In the genomic region with DNA sequence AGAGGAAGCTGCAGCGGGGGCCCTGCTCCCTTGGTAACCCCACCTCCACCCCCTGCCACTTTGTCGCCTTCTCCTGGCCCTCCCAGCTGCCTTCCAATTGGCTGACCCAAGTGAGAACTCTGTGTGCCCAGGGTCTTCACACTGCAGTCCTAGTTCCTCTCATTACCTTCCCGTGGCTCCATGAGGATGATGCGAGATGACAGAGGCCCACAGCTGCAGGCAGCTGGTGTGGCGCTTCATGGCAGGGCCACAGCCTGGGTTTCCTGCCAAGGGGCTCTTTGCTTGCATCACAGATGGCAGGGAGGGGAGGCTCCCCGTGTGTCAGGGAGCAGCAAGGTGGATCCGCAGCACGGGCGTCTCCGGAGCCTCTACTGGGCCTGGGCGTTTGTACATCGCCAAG, we compare ENCODE assay signal across 17 cellular contexts. TPM values are rescaled to one million over a fixed set of nuclear protein-coding genes. Genes with fewer than 3 reads are reported as not detected.
DNase-seq lines count a peak whose midpoint lies in the region; ATAC-seq, FAIRE-seq and TF ChIP-seq lines count a peak whose summit lies in the region.
"Had no signal": no experiment of that assay in that cellular context is flagged by ENCODE, and none has a peak within 500 bp of the region (broad histone marks: within the 10 kb centered on the region; RNA-seq: fewer than 3 reads in every experiment).

No MANE protein-coding gene starts in this region.

- H2BK5ac ChIP-seq in IMR-90 (ENCODE audit: low read depth, low read length, poor library complexity, severe bottlenecking): no peak overlapping the region

- no peaks in the 10 kb centered on the region for H3K27me3 Mint-ChIP-seq in CD4-positive, alpha-beta T cell
- H3K27me3 Mint-ChIP-seq in osteocyte (ENCODE audit: unreplicated experiment): no peaks in the 10 kb centered on the region

- intact Hi-C loops in CD4-positive, alpha-beta T cell (cut with DNase I, micrococcal nuclease): no loop called here
- intact Hi-C loops in IMR-90 (cut with micrococcal nuclease): no loop called here
- intact Hi-C loops in GM12878 (cut with micrococcal nuclease; ENCODE audit: unreplicated experiment): no loop called here
- intact Hi-C loops in heart right ventricle (cut with DNase I): no loop called here
- intact Hi-C loops in left lung (cut with DNase I): no loop called here

- H3K9ac ChIP-seq in IMR-90 (ENCODE audit: low read depth, low read length) (no peak overlapping the region), GM12878 (ENCODE audit: control insufficient read depth, insufficient read depth, low read length) (no peak overlapping the region)

- no peak overlapping the region for H3K14ac ChIP-seq in IMR-90 (replicated peaks; ENCODE audit: low read depth, low read length)

- no peak overlapping the region for H2AK5ac ChIP-seq in IMR-90 (ENCODE audit: low read depth, low read length)

- H4K20me1 ChIP-seq in IMR-90 (ENCODE audit: insufficient read depth, low read length) (no peaks in the 10 kb centered on the region), GM12878 (ENCODE audit: control insufficient read depth, insufficient read depth) (no peaks in the 10 kb centered on the region)

- no peak overlapping the region for H4K5ac ChIP-seq in IMR-90 (ENCODE audit: low read depth, low read length)

- SMC1A ChIA-PET in GM12878 (lab: Charles Lee; ENCODE audit: uncharacterized antibody, unreplicated experiment): no interaction called here

- H3K4me1 ChIP-seq in IMR-90 (ENCODE audit: control insufficient read depth, insufficient read depth, low read length) (0 out of 2 replicates have a peak, but pooled peaks cover 3% of the 10 kb centered on the region), GM12878 (ENCODE audit: control insufficient read depth, insufficient read depth, low read length) (no peaks in the 10 kb centered on the region), heart right ventricle (peaks cover 8 to 31% (median 17%) of the 10 kb centered on the region in 9 donors), left lung (peaks cover 0 to 4% of the 10 kb centered on the region in 2 donors)
- H3K4me1 ChIP-seq: gastrocnemius medialis had no signal

- H3K4me3 ChIP-seq in IMR-90 (ENCODE audit: insufficient read depth, low read depth, low read length) (no peak overlapping the region), GM12878 (no peak overlapping the region), heart right ventricle (no peak overlapping the region), left lung (no peak overlapping the region)
- H3K4me3 ChIP-seq: breast epithelium, gastrocnemius medialis, smooth muscle cell had no signal

- 89% methylated on average over 7 of the region's 12 CpGs; no CpG with 5 or more reads in 1 of the 2 experiments for WGBS in IMR-90 (ENCODE audit: extremely low coverage in 2 of 2, insufficient read length in 1 of 2), 2 experiments
- WGBS in GM12878 (ENCODE audit: insufficient coverage, insufficient replicate concordance, low lambda C conversion rate, missing lambda C conversion rate): 87% methylated on average over 12 of the region's 12 CpGs
- WGBS in heart right ventricle, 2 donors: 93 to 95% methylated on average over 12 of the region's 12 CpGs

- in situ Hi-C loops in IMR-90 (cut with MboI; ENCODE audit: low sequenced_read_pairs) (no loop called here), GM12878 (cut with MboI) (no loop called here)

- no peak overlapping the region for H2BK20ac ChIP-seq in IMR-90 (ENCODE audit: low read depth, low read length)

- no peaks in the 10 kb centered on the region for H3K79me2 ChIP-seq in GM12878 (ENCODE audit: control insufficient read depth, insufficient read depth, low read length)

- FAIRE-seq in GM12878 (lab: Jason Lieb, UNC): no peak
- FAIRE-seq: TTC549 had no signal

- no peak overlapping the region for H3K23ac ChIP-seq in IMR-90 (ENCODE audit: low read depth, low read length)

- H4K8ac ChIP-seq in IMR-90 (ENCODE audit: low read depth in 2 of 2, low read length in 2 of 2): no peak overlapping the region

- no peaks in the 10 kb centered on the region for H3K9me3 ChIP-seq in CD4-positive, alpha-beta T cell (ENCODE audit: control insufficient read depth, low read length)
- H3K9me3 ChIP-seq in IMR-90 (ENCODE audit: control insufficient read depth, insufficient read depth, low read length) (no peaks in the 10 kb centered on the region), GM12878 (replicated peaks; ENCODE audit: control insufficient read depth, insufficient read depth, low read length) (no peaks in the 10 kb centered on the region), heart right ventricle (no peaks in the 10 kb centered on the region), left lung (no peaks in the 10 kb centered on the region)
- H3K9me3 ChIP-seq: breast epithelium, gastrocnemius medialis had no signal

- no peak overlapping the region for H3K4ac ChIP-seq in IMR-90 (ENCODE audit: low read depth, low read length)

- no peak for TF ChIP-seq POLR2A in IMR-90 (IDR thresholded peaks at IDR 0.05; ENCODE audit: low read depth, low read length)
- peak; percentile 53; the same call in 1 of the 2 replicates for TF ChIP-seq POLR2A in GM12878 (IDR thresholded peaks at IDR 0.05; ENCODE audit: low read depth, low read length)

- RAD21 ChIA-PET in GM12878 (lab: Charles Lee; ENCODE audit: unreplicated experiment): no interaction called here

- peak overlapping the region; percentile 4 for H3K27ac ChIP-seq in CD4-positive, alpha-beta T cell (ENCODE audit: low read depth, low read length)
- H3K27ac ChIP-seq in IMR-90 (ENCODE audit: insufficient read depth, low read length) (no peak overlapping the region), GM12878 (ENCODE audit: control insufficient read depth, insufficient read depth) (no peak overlapping the region), heart right ventricle (no peak overlapping the region), left lung (no peak overlapping the region)
- H3K27ac ChIP-seq: gastrocnemius medialis had no signal

- H3K27ac Mint-ChIP-seq in CD4-positive, alpha-beta T cell: peak overlapping the region; percentile 36
- peak overlapping the region; percentile 28 for H3K27ac Mint-ChIP-seq in osteocyte (ENCODE audit: unreplicated experiment)

- POLR2A ChIA-PET in CD4-positive, alpha-beta T cell (lab: Charles Lee): interaction anchor here (2.0 kb wide), 1 partner anchor 12 kb away, joined by 7 read pairs; no protein-coding TSS in a partner anchor
- POLR2A ChIA-PET in IMR-90 (lab: Charles Lee; ENCODE audit: unreplicated experiment): no interaction called here
- POLR2A ChIA-PET in GM12878 (lab: Charles Lee): no interaction called here

- no peak for TF ChIP-seq EP300 in GM12878 (IDR thresholded peaks at IDR 0.05; ENCODE audit: borderline replicate concordance in 1 of 2, control insufficient read depth in 1 of 2, low read depth in 2 of 2, low read length in 2 of 2)

- H3K18ac ChIP-seq in IMR-90 (ENCODE audit: low read depth, low read length): no peak overlapping the region

- H3K56ac ChIP-seq in IMR-90 (ENCODE audit: extremely low read depth, insufficient read depth, low read length): no peak overlapping the region

- H3K36me3 ChIP-seq in IMR-90 (ENCODE audit: control insufficient read depth, insufficient read depth, low read length) (peaks cover 42% of the 10 kb centered on the region), GM12878 (ENCODE audit: control insufficient read depth in 2 of 2, insufficient read depth in 2 of 2, low read length in 1 of 2) (peaks cover 38 to 45% of the 10 kb centered on the region in 2 experiments), heart right ventricle (peaks cover 0 to 99% (median 9%) of the 10 kb centered on the region in 9 donors), left lung (peaks cover 0 to 82% of the 10 kb centered on the region in 2 donors)
- H3K36me3 ChIP-seq: breast epithelium, gastrocnemius medialis had no signal

- H2AFZ ChIP-seq in IMR-90 (replicated peaks; ENCODE audit: low read length, poor library complexity) (no peak overlapping the region), GM12878 (ENCODE audit: control insufficient read depth, low read depth, low read length) (no peak overlapping the region)

- peaks cover 14% of the 10 kb centered on the region for H3K9me1 ChIP-seq in IMR-90 (ENCODE audit: insufficient read depth, low read length)

- H3K27me3 ChIP-seq in CD4-positive, alpha-beta T cell (ENCODE audit: control insufficient read depth, insufficient read depth, low read length): no peaks in the 10 kb centered on the region
- H3K27me3 ChIP-seq in IMR-90 (ENCODE audit: control insufficient read depth, insufficient read depth, low read length): no peaks in the 10 kb centered on the region
- H3K27me3 ChIP-seq in GM12878 (replicated peaks in 1 of 2; ENCODE audit: control insufficient read depth in 2 of 2, insufficient read depth in 2 of 2, low read length in 1 of 2): no peaks in the 10 kb centered on the region
- no peaks in the 10 kb centered on the region for H3K27me3 ChIP-seq in heart right ventricle
- no peaks in the 10 kb centered on the region for H3K27me3 ChIP-seq in left lung
- H3K27me3 ChIP-seq: breast epithelium, gastrocnemius medialis had no signal

- no peak overlapping the region for H2BK120ac ChIP-seq in IMR-90 (ENCODE audit: low read depth, low read length)

- H2BK15ac ChIP-seq in IMR-90 (ENCODE audit: low read depth, low read length): no peak overlapping the region

- H4K91ac ChIP-seq in IMR-90 (ENCODE audit: insufficient read depth, low read depth, low read length): no peak overlapping the region

- BruUV-seq in IMR-90 (replicated peaks; lab: Mats Ljungman, UMichigan): no TSS peak
- BruUV-seq in GM12878 (replicated peaks; lab: Mats Ljungman, UMichigan): no TSS peak

- no peak for TF ChIP-seq RAD21 in IMR-90 (IDR thresholded peaks at IDR 0.05; ENCODE audit: low read length)
- no peak for TF ChIP-seq RAD21 in GM12878 (IDR thresholded peaks at IDR 0.05; ENCODE audit: insufficient read depth, low read depth, low read length)

- H3K4me2 ChIP-seq in IMR-90 (ENCODE audit: low read depth, low read length) (no peak overlapping the region), GM12878 (ENCODE audit: control insufficient read depth, insufficient read depth) (no peak overlapping the region)
- H3K4me2 ChIP-seq: smooth muscle cell had no signal

- TF ChIP-seq CTCF in CD4-positive, alpha-beta T cell (IDR thresholded peaks at IDR 0.05): no peak
- TF ChIP-seq CTCF in IMR-90 (conservative IDR thresholded peaks at IDR 0.05; ENCODE audit: low read depth, low read length): no peak
- TF ChIP-seq CTCF in GM12878 (IDR thresholded peaks at IDR 0.05 in 2 of 3, conservative IDR thresholded peaks at IDR 0.05 in 1 of 3; ENCODE audit: control insufficient read depth in 2 of 3, extremely low read depth in 1 of 3, insufficient read depth in 1 of 3, low read depth in 3 of 3, low read length in 3 of 3): no peak
- TF ChIP-seq CTCF in osteocyte (IDR thresholded peaks at IDR 0.05): no peak
- TF ChIP-seq CTCF in heart right ventricle (IDR thresholded peaks at IDR 0.05): no peak
- no peak for TF ChIP-seq CTCF in left lung (IDR thresholded peaks at IDR 0.05)

- dilution Hi-C loops in IMR-90 (cut with HindIII; ENCODE audit: low sequenced_read_pairs, unreplicated experiment): no loop called here

- H3K4me1 Mint-ChIP-seq in CD4-positive, alpha-beta T cell (ENCODE audit: low read depth): no peaks in the 10 kb centered on the region
- H3K4me1 Mint-ChIP-seq in osteocyte (ENCODE audit: unreplicated experiment): peaks cover 10% of the 10 kb centered on the region
- H3K4me1 Mint-ChIP-seq: neural crest cell had no signal

- no peak for DNase-seq in CD4-positive, alpha-beta T cell
- DNase-seq in IMR-90 (no peak), GM12878 (ENCODE audit: low read depth, low spot score) (no peak), osteocyte (ENCODE audit: extremely low spot score, unreplicated experiment) (no peak), NCI-H345 (lab: John Stamatoyannopoulos, UW) (no peak), heart right ventricle (no peak), NCI-H82 (lab: John Stamatoyannopoulos, UW) (no peak), left lung (no peak)
- DNase-seq: activated CD4-positive, alpha-beta T cell treated with anti-CD3 and anti-CD28 coated beads for 48 hours; gastrocnemius medialis; NCI-H2029 treated with DMSO at 0.1 percent for 48 hours; stimulated activated CD4-positive, alpha-beta T cell treated with anti-CD3 and anti-CD28 coated beads, Interleukin-4, amount 100 ng/mL, for 24 hours had no signal

- peaks cover 96% of the 10 kb centered on the region for H3K36me3 Mint-ChIP-seq in CD4-positive, alpha-beta T cell (ENCODE audit: low read depth)
- H3K36me3 Mint-ChIP-seq in osteocyte (ENCODE audit: unreplicated experiment): peaks cover 29% of the 10 kb centered on the region

- no peaks in the 10 kb centered on the region for H3K9me3 Mint-ChIP-seq in CD4-positive, alpha-beta T cell
- no peaks in the 10 kb centered on the region for H3K9me3 Mint-ChIP-seq in osteocyte (ENCODE audit: unreplicated experiment)
- H3K9me3 Mint-ChIP-seq: neural crest cell had no signal

- CTCF ChIA-PET in CD4-positive, alpha-beta T cell (lab: Charles Lee): interaction anchor here (1.0 to 1.4 kb wide), 2 partner anchors 12 to 62 kb away, joined by 3 read pairs; no protein-coding TSS in a partner anchor
- CTCF ChIA-PET in IMR-90 (lab: Yijun Ruan, JAX): no interaction called here
- CTCF ChIA-PET in GM12878 (lab: Yijun Ruan, JAX): no interaction called here

- H3K79me1 ChIP-seq in IMR-90 (ENCODE audit: low read depth in 1 of 2, low read length in 2 of 2): no peaks in the 10 kb centered on the region

- ATAC-seq in CD4-positive, alpha-beta T cell (ENCODE audit: poor library complexity): no peak
- ATAC-seq in IMR-90 (ENCODE audit: low read depth) (no peak), GM12878 (no peak), heart right ventricle (no peak), left lung (no peak)
- ATAC-seq: gastrocnemius medialis had no signal

- H3K4me3 Mint-ChIP-seq in CD4-positive, alpha-beta T cell: no peak overlapping the region
- no peak overlapping the region for H3K4me3 Mint-ChIP-seq in osteocyte (ENCODE audit: unreplicated experiment)
- H3K4me3 Mint-ChIP-seq: neural crest cell had no signal

- H2AK9ac ChIP-seq in IMR-90 (replicated peaks; ENCODE audit: low read depth, low read length, poor library complexity): peak overlapping the region; percentile 52

RNA-seq across cellular contexts. Expression of a gene that starts 29.0 kb away (rescaled TPM):
- total RNA-seq in CD4-positive, alpha-beta T cell: under 1 TPM in 1 of 2 experiments, not detected in 1; 0.11 TPM
- total RNA-seq in IMR-90 (2012; rRNA removed) (not detected in 2 replicates), GM12878 (2014; rRNA removed) (0.87 and 1.1 TPM in 2 replicates), GM12878 (2014; rRNA removed; fragmentation: Illumina TruSeq; extraction: Trizol) (0.05 and 0.45 TPM in 2 replicates), GM12878 (2021) (1.8 and 2.5 TPM in 2 replicates), osteocyte (0.19 and 0.21 TPM in 2 replicates), heart right ventricle (under 1 TPM in 4 of 10 donors, not detected in 6; 0.04 to 0.20 (median 0.10) TPM), left lung (1 to 10 TPM; 2.0 to 7.6 TPM)
- polyA plus RNA-seq in IMR-90 (2012; rRNA removed) (not detected in 2 replicates), GM12878 (2011; rRNA removed) (0.07 TPM in 1 of 2 replicates, not detected in the other), GM12878 (2014; fragmentation: Illumina TruSeq; extraction: Trizol) (0.01 and 0.03 TPM in 2 replicates), GM12878 (2014; fragmentation: Nextera tagmentation; extraction: Ambion mirVana) (under 1 TPM in 1 of 2 experiments, not detected in 1; 0.62 TPM), GM12878 (2014; rRNA removed) (0.26 and 0.66 TPM in 2 replicates), GM12878 (2016; fragmentation: Nextera tagmentation; extraction: Ambion mirVana) (under 1 TPM; 0.06 to 0.52 TPM), heart right ventricle (under 1 TPM in 1 of 2 donors, not detected in 1; 0.10 TPM)
- 0.01 TPM in 1 of 2 replicates, not detected in the other for polyA plus RNA-seq in IMR-90 (2012; cell fraction: cytosol; rRNA removed)
- polyA plus RNA-seq in IMR-90 (2012; cell fraction: nucleus; rRNA removed; ENCODE audit: low replicate concordance): 0.02 and 0.14 TPM in 2 replicates
- 1.4 and 2.3 TPM in 2 replicates for total RNA-seq in GM12878 (2013; cell fraction: nucleolus; rRNA removed)
- not detected for polyA plus RNA-seq in GM12878 (2011; ENCODE audit: low read depth)
- polyA plus RNA-seq in GM12878 (2011; cell fraction: cytosol; rRNA removed): 0.04 and 0.07 TPM in 2 replicates
- 0.19 and 0.51 TPM in 2 replicates for polyA plus RNA-seq in GM12878 (2011; cell fraction: nucleus; rRNA removed)
- polyA plus RNA-seq in GM12878 (2012): 0.51 and 0.80 TPM in 2 replicates
- polyA minus RNA-seq in GM12878 (2011; rRNA and poly(A)+ RNA removed): 0.10 TPM in 1 of 2 replicates, not detected in the other
- not detected in 2 replicates for polyA minus RNA-seq in GM12878 (2011; cell fraction: cytosol; rRNA and poly(A)+ RNA removed)
- 0.10 and 0.24 TPM in 2 replicates for polyA minus RNA-seq in GM12878 (2011; cell fraction: nucleus; rRNA and poly(A)+ RNA removed)
- total RNA-seq: HT1080, neural crest cell had no signal
